In the genomic region with DNA sequence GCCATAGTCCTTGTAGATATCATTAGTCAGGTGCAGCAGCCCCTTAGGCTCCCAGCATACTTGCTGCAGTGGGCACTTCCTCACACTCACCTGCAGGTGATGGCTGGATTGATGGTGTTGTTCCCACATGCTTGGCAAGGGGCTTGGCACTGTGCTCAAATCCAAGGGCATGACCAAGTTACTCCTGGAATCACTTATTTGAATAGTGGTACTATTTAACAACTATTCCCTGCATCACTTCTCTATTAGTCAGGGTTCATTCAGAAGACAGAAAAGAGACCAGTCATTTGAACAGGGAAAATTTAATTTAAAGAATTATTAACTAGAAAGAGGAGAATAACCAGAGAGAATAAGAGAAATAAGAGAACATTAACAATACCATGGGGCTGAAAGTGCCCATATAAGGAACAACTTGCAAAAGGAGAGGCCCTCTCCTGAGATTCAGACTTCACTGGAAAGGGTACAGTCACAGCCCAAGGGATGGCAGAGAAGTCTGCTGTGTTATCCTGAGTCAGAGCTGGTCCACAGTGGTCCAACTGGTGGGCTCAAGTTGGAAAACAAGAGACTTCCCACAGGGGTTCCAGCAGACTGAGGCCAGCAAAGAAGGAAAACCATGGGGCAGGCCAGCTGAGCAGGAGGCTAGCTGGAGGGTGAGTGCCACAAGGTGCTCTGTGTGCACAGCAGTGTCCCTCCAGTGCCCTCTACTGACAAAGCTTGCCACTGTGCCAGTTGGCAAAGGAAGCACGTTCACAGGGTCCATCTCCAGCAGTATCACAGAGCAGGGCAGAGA, we compare ENCODE assay signal across 8 cellular contexts. TPM values are rescaled to one million over a fixed set of nuclear protein-coding genes. Genes with fewer than 3 reads are reported as not detected.
A peak's percentile ranks its signal among the peaks of the same experiment; 100 is the strongest.
DNase-seq lines count a peak whose midpoint lies in the region; ATAC-seq, FAIRE-seq and TF ChIP-seq lines count a peak whose summit lies in the region.

No MANE protein-coding gene starts in this region.

- TF ChIP-seq CTCF in D721Med (IDR thresholded peaks at IDR 0.05; ENCODE audit: insufficient read depth, missing control alignments) (peak; percentile 66), Panc1 (IDR thresholded peaks at IDR 0.05) (peak; percentile 79), GM12878 (IDR thresholded peaks at IDR 0.05 in 2 of 3, conservative IDR thresholded peaks at IDR 0.05 in 1 of 3; ENCODE audit: control insufficient read depth in 2 of 3, extremely low read depth in 1 of 3, insufficient read depth in 1 of 3, low read depth in 3 of 3, low read length in 3 of 3) (peak; percentile 59 to 80 (median 63)), suprapubic skin (IDR thresholded peaks at IDR 0.05) (no peak)

- H3K4me3 ChIP-seq in Panc1 (ENCODE audit: low read depth in 2 of 2, low read length in 2 of 2) (no peak overlapping the region), GM12878 (no peak overlapping the region), iPS-15b (ENCODE audit: low read depth, low read length) (no peak overlapping the region), suprapubic skin (no peak overlapping the region)

- H3K27me3 ChIP-seq in Panc1 (ENCODE audit: control insufficient read depth, insufficient read depth, low read length) (no peaks in the 10 kb centered on the region; the same call in 1 of the 2 replicates), GM12878 (replicated peaks in 1 of 2; ENCODE audit: control insufficient read depth in 2 of 2, insufficient read depth in 2 of 2, low read length in 1 of 2) (no peaks in the 10 kb centered on the region; a peak in 1 of 4 replicates), iPS-15b (ENCODE audit: control insufficient read depth, insufficient read depth, low read length) (no peaks in the 10 kb centered on the region), suprapubic skin (no peaks in the 10 kb centered on the region)

- H3K79me2 ChIP-seq in GM12878 (ENCODE audit: control insufficient read depth, insufficient read depth, low read length) = no peaks in the 10 kb centered on the region

- H3K4me1 ChIP-seq in Panc1 (ENCODE audit: control insufficient read depth, insufficient read depth, low read length) = no peaks in the 10 kb centered on the region
- no peaks in the 10 kb centered on the region for H3K4me1 ChIP-seq in GM12878 (ENCODE audit: control insufficient read depth, insufficient read depth, low read length)
- no peaks in the 10 kb centered on the region for H3K4me1 ChIP-seq in iPS-15b (ENCODE audit: control insufficient read depth, insufficient read depth, low read length)
- H3K4me1 ChIP-seq in suprapubic skin = no peaks in the 10 kb centered on the region

- no peak for FAIRE-seq in D721Med (lab: Jason Lieb, UNC)
- no peak for FAIRE-seq in GM12878 (lab: Jason Lieb, UNC)

- H2AFZ ChIP-seq in GM12878 (ENCODE audit: control insufficient read depth, low read depth, low read length) = no peak overlapping the region

- no peak for TF ChIP-seq EP300 in GM12878 (IDR thresholded peaks at IDR 0.05; ENCODE audit: borderline replicate concordance in 1 of 2, control insufficient read depth in 1 of 2, low read depth in 2 of 2, low read length in 2 of 2)
- no peak for TF ChIP-seq EP300 in suprapubic skin (IDR thresholded peaks at IDR 0.05)

- intact Hi-C loops in Panc1 (cut with micrococcal nuclease; ENCODE audit: unreplicated experiment) = no loop called here
- intact Hi-C loops in GM12878 (cut with micrococcal nuclease; ENCODE audit: unreplicated experiment) = no loop called here

- H3K9me3 ChIP-seq in Panc1 (ENCODE audit: control insufficient read depth, insufficient read depth, low read depth, low read length) (no peaks in the 10 kb centered on the region), GM12878 (replicated peaks; ENCODE audit: control insufficient read depth, insufficient read depth, low read length) (no peaks in the 10 kb centered on the region), iPS-15b (ENCODE audit: control insufficient read depth, insufficient read depth, low read length) (no peaks in the 10 kb centered on the region), suprapubic skin (no peaks in the 10 kb centered on the region)

- no peak for DNase-seq in D721Med (ENCODE audit: insufficient read length, low spot score)
- peak; percentile 33 for DNase-seq in Panc1 (ENCODE audit: low read depth, low spot score)
- no peak for DNase-seq in GM12878 (ENCODE audit: low read depth, low spot score)
- DNase-seq in stimulated activated CD4-positive, alpha-beta T cell treated with anti-CD3 and anti-CD28 coated beads, Interleukin-2, amount 100 ng/mL, for 24 hours = peak; percentile 29 to 37
- DNase-seq in suprapubic skin (ENCODE audit: low spot score in 2 of 2) = no peak

- H3K27ac ChIP-seq in Panc1 (ENCODE audit: low read length) = no peak overlapping the region
- H3K27ac ChIP-seq in GM12878 (ENCODE audit: control insufficient read depth, insufficient read depth) = no peak overlapping the region
- H3K27ac ChIP-seq in suprapubic skin = no peak overlapping the region

- H3K9ac ChIP-seq in GM12878 (ENCODE audit: control insufficient read depth, insufficient read depth, low read length) (no peak overlapping the region), iPS-15b (ENCODE audit: low read depth, low read length) (peak overlapping the region; percentile 30)

- POLR2A ChIA-PET in Panc1 (lab: Charles Lee) (no interaction called here), GM12878 (lab: Charles Lee) (no interaction called here)

- ATAC-seq in GM19324 (IDR thresholded peaks at IDR 0.05; ENCODE audit: low FRiP score, unreplicated experiment) (peak; percentile 95), HG03558 (IDR thresholded peaks at IDR 0.05; ENCODE audit: extremely low read depth, unreplicated experiment) (peak; percentile 70), Panc1 (peak; percentile 99), GM12878 (peak; percentile 98)

- in situ Hi-C loops in Panc1 (cut with HindIII; ENCODE audit: low pct_unique_long_range_greater_than_20kb, low sequenced_read_pairs) = no loop called here
- in situ Hi-C loops in GM12878 (cut with MboI) = no loop called here

- no peaks in the 10 kb centered on the region for H4K20me1 ChIP-seq in GM12878 (ENCODE audit: control insufficient read depth, insufficient read depth)

- SMC1A ChIA-PET in GM12878 (lab: Charles Lee; ENCODE audit: uncharacterized antibody, unreplicated experiment) = interaction anchor here (0.6 to 1.8 kb wide), 6 partner anchors 11 to 229 kb away, joined by 3 to 6 read pairs (median 4); no protein-coding TSS in a partner anchor

- CTCF ChIA-PET in Panc1 (lab: Charles Lee) (interaction anchor here (0.6 to 1.5 kb wide), 2 partner anchors 132 to 537 kb away, joined by 5 to 8 read pairs; no protein-coding TSS in a partner anchor), GM12878 (lab: Yijun Ruan, JAX) (interaction anchor here (0.6 to 2.2 kb wide), 12 partner anchors 8 to 223 kb away, joined by 3 to 10 read pairs (median 4); no protein-coding TSS in a partner anchor)

- H3K36me3 ChIP-seq in Panc1 (ENCODE audit: control insufficient read depth, insufficient read depth, low read length) (no peaks in the 10 kb centered on the region), GM12878 (ENCODE audit: control insufficient read depth in 2 of 2, insufficient read depth in 2 of 2, low read length in 1 of 2) (no peaks in the 10 kb centered on the region), iPS-15b (ENCODE audit: control insufficient read depth, insufficient read depth, low read length) (no peaks in the 10 kb centered on the region), suprapubic skin (no peaks in the 10 kb centered on the region)

- RAD21 ChIA-PET in GM12878 (lab: Charles Lee; ENCODE audit: unreplicated experiment) = interaction anchor here (1.1 to 1.5 kb wide), 2 partner anchors 48 to 133 kb away, joined by 3 to 7 read pairs; no protein-coding TSS in a partner anchor

- no TSS peak for BruUV-seq in Panc1 (replicated peaks; lab: Mats Ljungman, UMichigan)
- no TSS peak for BruUV-seq in GM12878 (replicated peaks; lab: Mats Ljungman, UMichigan)

- TF ChIP-seq RAD21 in GM12878 (IDR thresholded peaks at IDR 0.05; ENCODE audit: insufficient read depth, low read depth, low read length) = peak; percentile 14; the same call in 1 of the 2 replicates

- TF ChIP-seq POLR2A in GM12878 (IDR thresholded peaks at IDR 0.05; ENCODE audit: low read depth, low read length) = no peak
- no peak for TF ChIP-seq POLR2A in suprapubic skin (IDR thresholded peaks at IDR 0.05)

- 7% methylated on average over 1 of the region's 1 CpG for WGBS in GM12878 (ENCODE audit: insufficient coverage, insufficient replicate concordance, low lambda C conversion rate, missing lambda C conversion rate)
- 0% methylated on average over 1 of the region's 1 CpG for WGBS in suprapubic skin

- no peak overlapping the region for H3K4me2 ChIP-seq in GM12878 (ENCODE audit: control insufficient read depth, insufficient read depth)

RNA-seq across cellular contexts. Expression of a gene that starts 9.8 kb away (rescaled TPM):
- total RNA-seq in Panc1 (2021; ENCODE audit: unreplicated experiment) (1.6 TPM), GM12878 (2014; rRNA removed) (not detected in 2 replicates), GM12878 (2014; rRNA removed; fragmentation: Illumina TruSeq; extraction: Trizol) (not detected in 2 replicates), GM12878 (2021) (1.1 and 1.3 TPM in 2 replicates), suprapubic skin (10 to 100 TPM in 1 of 4 donors, 1 to 10 TPM in 2, not detected in 1; 2.0 to 11.3 (median 2.9) TPM)
- polyA plus RNA-seq in Panc1 (2012; ENCODE audit: insufficient read length) = 0.42 TPM
- not detected in 2 replicates for total RNA-seq in GM12878 (2013; cell fraction: nucleolus; rRNA removed)
- polyA plus RNA-seq in GM12878 (2011; ENCODE audit: low read depth) = not detected
- polyA plus RNA-seq in GM12878 (2011; rRNA removed) (0.49 and 0.78 TPM in 2 replicates), GM12878 (2014; fragmentation: Illumina TruSeq; extraction: Trizol) (not detected in 2 replicates), GM12878 (2014; fragmentation: Nextera tagmentation; extraction: Ambion mirVana) (under 1 TPM in 1 of 2 experiments, not detected in 1; 0.05 TPM), GM12878 (2014; rRNA removed) (not detected in 2 replicates), GM12878 (2016; fragmentation: Nextera tagmentation; extraction: Ambion mirVana) (under 1 TPM in 1 of 2 experiments, not detected in 1; 0.29 TPM)
- 0.25 and 0.36 TPM in 2 replicates for polyA plus RNA-seq in GM12878 (2011; cell fraction: cytosol; rRNA removed)
- 0.10 TPM in 1 of 2 replicates, not detected in the other for polyA plus RNA-seq in GM12878 (2011; cell fraction: nucleus; rRNA removed)
- not detected in 2 replicates for polyA plus RNA-seq in GM12878 (2012)
- 0.46 TPM in 1 of 2 replicates, not detected in the other for polyA minus RNA-seq in GM12878 (2011; rRNA and poly(A)+ RNA removed)
- polyA minus RNA-seq in GM12878 (2011; cell fraction: cytosol; rRNA and poly(A)+ RNA removed) = not detected in 2 replicates
- not detected in 2 replicates for polyA minus RNA-seq in GM12878 (2011; cell fraction: nucleus; rRNA and poly(A)+ RNA removed)

RNA-seq across cellular contexts. Expression of a gene that starts 22.1 kb away (rescaled TPM):
- 21.7 TPM for total RNA-seq in Panc1 (2021; ENCODE audit: unreplicated experiment)
- 14.7 TPM for polyA plus RNA-seq in Panc1 (2012; ENCODE audit: insufficient read length)
- total RNA-seq in GM12878 (2013; cell fraction: nucleolus; rRNA removed) = 16.6 and 20.8 TPM in 2 replicates
- 9.3 and 12.5 TPM in 2 replicates for total RNA-seq in GM12878 (2014; rRNA removed)
- total RNA-seq in GM12878 (2014; rRNA removed; fragmentation: Illumina TruSeq; extraction: Trizol) = 13.8 and 15.5 TPM in 2 replicates
- 7.5 and 8.6 TPM in 2 replicates for total RNA-seq in GM12878 (2021)
- polyA plus RNA-seq in GM12878 (2011; ENCODE audit: low read depth) = 4.4 TPM
- 11.0 and 15.2 TPM in 2 replicates for polyA plus RNA-seq in GM12878 (2011; rRNA removed)
- polyA plus RNA-seq in GM12878 (2011; cell fraction: cytosol; rRNA removed) = 3.2 and 3.9 TPM in 2 replicates
- 23.7 and 36.4 TPM in 2 replicates for polyA plus RNA-seq in GM12878 (2011; cell fraction: nucleus; rRNA removed)
- 3.8 and 4.5 TPM in 2 replicates for polyA plus RNA-seq in GM12878 (2012)
- polyA plus RNA-seq in GM12878 (2014; fragmentation: Illumina TruSeq; extraction: Trizol) = 11.4 and 18.1 TPM in 2 replicates
- 1 to 10 TPM; 2.0 to 2.1 TPM for polyA plus RNA-seq in GM12878 (2014; fragmentation: Nextera tagmentation; extraction: Ambion mirVana)
- polyA plus RNA-seq in GM12878 (2014; rRNA removed) = 8.7 and 12.4 TPM in 2 replicates
- polyA plus RNA-seq in GM12878 (2016; fragmentation: Nextera tagmentation; extraction: Ambion mirVana) = 1 to 10 TPM; 2.0 to 5.3 TPM
- polyA minus RNA-seq in GM12878 (2011; rRNA and poly(A)+ RNA removed) = 13.0 and 22.7 TPM in 2 replicates
- 1.3 and 6.2 TPM in 2 replicates for polyA minus RNA-seq in GM12878 (2011; cell fraction: cytosol; rRNA and poly(A)+ RNA removed)
- polyA minus RNA-seq in GM12878 (2011; cell fraction: nucleus; rRNA and poly(A)+ RNA removed) = 10.3 and 15.8 TPM in 2 replicates
- 10 to 100 TPM; 10.8 to 36.7 (median 18.2) TPM for total RNA-seq in suprapubic skin

Comparison
In these comparisons a context has a peak if more than half of its experiments do, and no peak if none do; other contexts are left out.
1. DNase-seq: peak in Panc1 (single experiment) and stimulated activated CD4-positive, alpha-beta T cell treated with anti-CD3 and anti-CD28 coated beads, Interleukin-2, amount 100 ng/mL, for 24 hours (2 of 2); none in D721Med (single experiment), GM12878 (single experiment) and suprapubic skin (0 of 2).
2. CTCF ChIP-seq: peak in D721Med (single experiment), Panc1 (single experiment) and GM12878 (3 of 3); none in suprapubic skin (0 of 2).
3. Peak in every context shown above with its lines, with median percentiles within 50 percentile points of each other: ATAC-seq.